ENCODE assay signal across 25 cellular contexts in genomic region chr13:73940098-73940497, GRCh38.
A peak's percentile ranks its signal among the peaks of the same experiment; 100 is the strongest.
DNase-seq lines count a peak whose midpoint lies in the region; ATAC-seq, FAIRE-seq and TF ChIP-seq lines count a peak whose summit lies in the region.
"Had no signal": no experiment of that assay in that cellular context is flagged by ENCODE, and none has a peak within 500 bp of the region (broad histone marks: within the 10 kb centered on the region; RNA-seq: fewer than 3 reads in every experiment).

No MANE protein-coding gene starts in this region.

- no peak for FAIRE-seq in kidney (lab: Jason Lieb, UNC)
- FAIRE-seq: H54, K562 had no signal

- peak; percentile 93 for ATAC-seq in Right ventricle myocardium superior (ENCODE audit: poor library complexity)
- ATAC-seq: activated CD4-positive, CD25-positive, alpha-beta regulatory T cell treated with anti-CD3 and anti-CD28 coated beads, Interleukin-2, amount 50 U/mL, for 24 hours; activated CD8-positive, alpha-beta memory T cell treated with anti-CD3 and anti-CD28 coated beads, Interleukin-2, amount 10 ng/mL, durations not matched to agents 7 days and 5 days; K562 had no signal

- H3K4me3 ChIP-seq in kidney (ENCODE audit: low read length in 2 of 2) (no peak overlapping the region), ascending aorta (no peak overlapping the region)
- H3K4me3 ChIP-seq: K562, neural progenitor cell, PC-9, SJSA1 had no signal

- H3K9ac ChIP-seq in kidney (ENCODE audit: low read length in 2 of 2) = no peak overlapping the region
- H3K9ac ChIP-seq: neural progenitor cell had no signal

- peak; percentile 20 for TF ChIP-seq CTCF in kidney (IDR thresholded peaks at IDR 0.05; ENCODE audit: borderline replicate concordance, extremely low read depth, insufficient read depth)
- TF ChIP-seq CTCF in ascending aorta (IDR thresholded peaks at IDR 0.05) = no peak
- no peak for TF ChIP-seq CTCF in GM20000 (IDR thresholded peaks at IDR 0.05; ENCODE audit: extremely low read depth, missing control alignments)

- H3K27me3 ChIP-seq in ascending aorta = no peaks in the 10 kb centered on the region
- H3K27me3 ChIP-seq: neural progenitor cell, SJSA1 had no signal

- H3K36me3 ChIP-seq in kidney (ENCODE audit: control insufficient read depth in 1 of 2, insufficient read depth in 2 of 2, low read length in 2 of 2) (no peaks in the 10 kb centered on the region), ascending aorta (no peaks in the 10 kb centered on the region)
- H3K36me3 ChIP-seq: neural progenitor cell, SJSA1 had no signal

- H3K27ac ChIP-seq in kidney (ENCODE audit: low read depth in 2 of 2, low read length in 2 of 2) (peak overlapping the region in 1 of 2 donors; percentile 12), ascending aorta (no peak overlapping the region)
- H3K27ac ChIP-seq: HL-60, neural progenitor cell, PC-9, SJSA1 had no signal

- DNase-seq in Right ventricle myocardium superior (peak; percentile 57), cardiac septum (ENCODE audit: low spot score) (no peak), NCI-H2171 treated with DMSO at 0.1 percent for 48 hours (lab: John Stamatoyannopoulos, UW) (peak; percentile 64), kidney (no peak), dedifferentiated amniotic fluid mesenchymal stem cell (ENCODE audit: extremely low spot score) (no peak), ascending aorta (ENCODE audit: low spot score in 2 of 2) (no peak), GM20000 (ENCODE audit: low spot score) (no peak)
- DNase-seq in activated CD8-positive, alpha-beta memory T cell treated with anti-CD3 and anti-CD28 coated beads for 24 hours = no peak
- DNase-seq: activated CD8-positive, alpha-beta memory T cell treated with anti-CD3 and anti-CD28 coated beads, Interleukin-2, amount 10 ng/mL, durations not matched to agents 7 days and 5 days; activated effector memory CD4-positive, alpha-beta T cell treated with anti-CD3 and anti-CD28 coated beads, Interleukin-2, amount 50 U/mL, for 16 hours; anterior cingulate cortex; cerebellar nuclear complex; islet precursor cell; MV-4-11; NCI-H2107; NCI-H82; PC-9; stimulated activated CD4-positive, alpha-beta T cell treated with anti-CD3 and anti-CD28 coated beads, Interleukin-15, amount 100 ng/mL, for 24 hours; stimulated activated naive CD4-positive, alpha-beta T cell treated with Interleukin-2 at 50 U/mL for 16 hours had no signal

- intact Hi-C loops in Right ventricle myocardium superior (cut with DNase I) = no loop called here
- intact Hi-C loops in cardiac septum (cut with DNase I) = loop anchor here (10.0 kb wide), 1 partner anchor 195 kb away; the partner anchor contains the start of gene KLF12
- intact Hi-C loops in kidney (cut with DNase I) = no loop called here
- intact Hi-C loops in ascending aorta (cut with DNase I) = no loop called here

- H3K9me3 ChIP-seq in kidney (ENCODE audit: control insufficient read depth in 1 of 2, low read length in 2 of 2) = no peaks in the 10 kb centered on the region
- no peaks in the 10 kb centered on the region for H3K9me3 ChIP-seq in ascending aorta
- H3K9me3 ChIP-seq: SJSA1 had no signal

- peaks cover 0 to 3% of the 10 kb centered on the region in 2 donors for H3K4me1 ChIP-seq in kidney (ENCODE audit: control insufficient read depth in 1 of 2, insufficient read depth in 1 of 2, low read depth in 1 of 2, low read length in 2 of 2)
- no peaks in the 10 kb centered on the region for H3K4me1 ChIP-seq in ascending aorta

Comparison
In these comparisons a context has a peak if more than half of its experiments do, and no peak if none do; other contexts are left out.
1. DNase-seq: peak in Right ventricle myocardium superior (single experiment) and NCI-H2171 treated with DMSO at 0.1 percent for 48 hours (single experiment); none in cardiac septum (single experiment), kidney (single experiment), dedifferentiated amniotic fluid mesenchymal stem cell (single experiment), ascending aorta (0 of 2), activated CD8-positive, alpha-beta memory T cell treated with anti-CD3 and anti-CD28 coated beads for 24 hours (single experiment) and GM20000 (single experiment).